In the genomic region with DNA sequence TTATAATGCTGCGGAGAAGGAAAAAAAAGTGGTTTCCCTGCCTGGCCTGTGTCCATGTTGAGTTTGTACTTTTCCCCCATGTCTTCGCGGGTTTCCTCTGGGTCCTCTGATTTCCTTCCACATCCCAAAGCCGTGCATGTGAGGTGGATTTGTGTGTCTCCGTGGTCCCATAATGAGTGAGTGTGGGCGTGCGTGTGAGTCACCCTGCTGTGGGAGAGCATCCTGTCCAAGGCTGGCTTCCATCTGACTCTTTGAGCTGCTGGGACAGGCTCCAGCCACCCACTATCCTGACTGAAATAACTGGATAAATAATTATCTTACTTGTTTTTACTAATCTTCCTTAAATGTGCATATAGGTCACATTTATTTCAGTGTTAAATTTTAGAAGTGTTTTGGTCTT, we compare ENCODE assay signal across 10 cellular contexts. TPM values are rescaled to one million over a fixed set of nuclear protein-coding genes. Genes with fewer than 3 reads are reported as not detected.
A peak's percentile ranks its signal among the peaks of the same experiment; 100 is the strongest.
DNase-seq lines count a peak whose midpoint lies in the region; ATAC-seq and TF ChIP-seq lines count a peak whose summit lies in the region.
"Had no signal": no experiment of that assay in that cellular context is flagged by ENCODE, and none has a peak within 500 bp of the region (broad histone marks: within the 10 kb centered on the region; RNA-seq: fewer than 3 reads in every experiment).

No MANE protein-coding gene starts in this region.

- peak overlapping the region; percentile 31 to 59 for H3K27ac ChIP-seq in breast epithelium
- no peak overlapping the region for H3K27ac ChIP-seq in smooth muscle cell (ENCODE audit: low read depth)
- H3K27ac ChIP-seq: SJCRH30 had no signal

- H3K4me1 ChIP-seq in breast epithelium: no peaks in the 10 kb centered on the region
- peaks cover 7% of the 10 kb centered on the region for H3K4me1 ChIP-seq in smooth muscle cell (ENCODE audit: low read depth)
- H3K4me1 ChIP-seq: SJCRH30 had no signal

- no peaks in the 10 kb centered on the region for H3K27me3 ChIP-seq in breast epithelium
- no peaks in the 10 kb centered on the region for H3K27me3 ChIP-seq in smooth muscle cell (ENCODE audit: low read depth)
- H3K27me3 ChIP-seq: SJCRH30 had no signal

- H3K4me2 ChIP-seq in smooth muscle cell: peak overlapping the region; percentile 35

- H3K9me3 ChIP-seq in breast epithelium: no peaks in the 10 kb centered on the region
- H3K9me3 ChIP-seq in smooth muscle cell (replicated peaks; ENCODE audit: low read depth): no peaks in the 10 kb centered on the region
- H3K9me3 ChIP-seq: SJCRH30 had no signal

- ATAC-seq in HG03139 (IDR thresholded peaks at IDR 0.05; ENCODE audit: unreplicated experiment): no peak
- ATAC-seq: activated CD8-positive, alpha-beta T cell treated with anti-CD3 and anti-CD28 coated beads, Interleukin-2, amount 10 ng/mL, durations not matched to agents 7 days and 5 days had no signal

- 37% methylated on average over 7 of the region's 7 CpGs for WGBS in smooth muscle cell (ENCODE audit: low lambda C conversion rate)

- H3K4me3 ChIP-seq in breast epithelium (no peak overlapping the region), smooth muscle cell (no peak overlapping the region)
- H3K4me3 ChIP-seq: SJCRH30 had no signal

- TF ChIP-seq POLR2A in breast epithelium (IDR thresholded peaks at IDR 0.05): no peak

- TF ChIP-seq CTCF in breast epithelium (IDR thresholded peaks at IDR 0.05) (no peak), smooth muscle cell (IDR thresholded peaks at IDR 0.05; ENCODE audit: borderline replicate concordance, insufficient read depth, poor library complexity, severe bottlenecking) (no peak)

- H3K36me3 ChIP-seq in breast epithelium (no peaks in the 10 kb centered on the region), smooth muscle cell (ENCODE audit: low read depth) (no peaks in the 10 kb centered on the region)
- H3K36me3 ChIP-seq: SJCRH30 had no signal

- H2AFZ ChIP-seq in smooth muscle cell (ENCODE audit: low read depth): no peak overlapping the region

- H3F3A ChIP-seq in smooth muscle cell (ENCODE audit: low read depth): no peaks in the 10 kb centered on the region

- no peaks in the 10 kb centered on the region for H4K20me1 ChIP-seq in smooth muscle cell (ENCODE audit: low read depth)

- H3K9ac ChIP-seq in smooth muscle cell (ENCODE audit: low read depth): no peak overlapping the region

- DNase-seq in H4 (ENCODE audit: low spot score): peak; percentile 51
- DNase-seq in breast epithelium (ENCODE audit: low spot score in 2 of 2): peak in 1 of 2 donors; percentile 58
- peak; percentile 47 for DNase-seq in hepatic stellate cell (ENCODE audit: low spot score)
- no peak for DNase-seq in smooth muscle cell (lab: John Stamatoyannopoulos, UW; ENCODE audit: unreplicated experiment)
- DNase-seq in SW 1271 (lab: John Stamatoyannopoulos, UW): no peak
- no peak for DNase-seq in T-helper 9 cell
- DNase-seq in NCI-H1436 treated with DMSO at 0.1 percent for 48 hours (lab: John Stamatoyannopoulos, UW): no peak
- DNase-seq: activated CD8-positive, alpha-beta T cell treated with anti-CD3 and anti-CD28 coated beads, Interleukin-2, amount 10 ng/mL, durations not matched to agents 7 days and 5 days had no signal

- intact Hi-C loops in breast epithelium (cut with DNase I; ENCODE audit: low total_unique reads): no loop called here

- H3K79me2 ChIP-seq in smooth muscle cell (ENCODE audit: low read depth): no peaks in the 10 kb centered on the region

RNA-seq across cellular contexts. Expression of a gene that starts 29.7 kb away (rescaled TPM):
- 39.0 and 51.0 TPM in 2 replicates for total RNA-seq in H4 (2014; rRNA removed; shearing (Covaris generic))
- total RNA-seq in breast epithelium: 100 to 1,000 TPM in 2 of 3 donors, 10 to 100 TPM in 1; 91.0 to 119 (median 100) TPM
- 43.1 and 59.5 TPM in 2 replicates for total RNA-seq in smooth muscle cell
- polyA plus RNA-seq in smooth muscle cell: 15.1 and 23.2 TPM in 2 replicates

Comparison
In these comparisons a context has a peak if more than half of its experiments do, and no peak if none do; other contexts are left out.
1. DNase-seq: peak in H4 (single experiment) and hepatic stellate cell (single experiment); none in smooth muscle cell (single experiment), SW 1271 (0 of 2), T-helper 9 cell (single experiment) and NCI-H1436 treated with DMSO at 0.1 percent for 48 hours (single experiment).